20 cellular contexts compared by ENCODE assay signal in the genomic region with DNA sequence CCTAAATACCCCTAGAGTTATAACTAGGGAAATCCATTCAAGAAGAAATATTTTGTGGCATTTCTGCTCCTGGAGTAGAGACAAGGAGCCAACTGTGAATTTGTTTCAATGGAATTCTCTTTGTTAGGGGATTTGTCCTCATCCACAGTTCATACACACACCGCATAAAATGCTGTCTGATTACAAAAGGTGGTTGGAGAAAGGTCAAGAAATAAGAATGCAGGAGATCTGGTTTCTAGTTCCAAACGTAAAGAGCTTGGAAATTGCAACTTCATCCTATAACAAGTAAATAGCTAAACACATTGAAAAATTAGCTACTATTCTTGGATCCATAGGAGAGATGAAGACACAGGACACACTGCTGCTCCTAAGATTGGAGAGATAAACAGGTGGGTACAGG.
"Had no signal": no experiment of that assay in that cellular context is flagged by ENCODE, and none has a peak within 500 bp of the region (broad histone marks: within the 10 kb centered on the region; RNA-seq: fewer than 3 reads in every experiment).

No MANE protein-coding gene starts in this region.

- H3K27ac Mint-ChIP-seq: effector memory CD8-positive, alpha-beta T cell; naive thymus-derived CD4-positive, alpha-beta T cell; nephron; neural progenitor cell; progenitor cell of endocrine pancreas; stimulated activated naive B cell treated with anti-CD40 and anti-IgM and Interleukin-4, amounts not matched to agents 10 μg/mL and 1 μg/mL and 100 μg/mL, for 72 hours; stimulated activated naive CD8-positive, alpha-beta T cell treated with anti-CD3 and anti-CD28 coated beads, Interleukin-15, Interleukin-2, amounts not matched to agents 100 ng/mL and 50 ng/mL, for 24 hours had no signal

- ATAC-seq: effector memory CD8-positive, alpha-beta T cell; left lobe of liver; naive thymus-derived CD4-positive, alpha-beta T cell; stimulated activated naive B cell treated with anti-CD40 and anti-IgM and Interleukin-4, amounts not matched to agents 10 μg/mL and 1 μg/mL and 100 μg/mL, for 72 hours had no signal

- H3K9me3 Mint-ChIP-seq: effector memory CD8-positive, alpha-beta T cell; stimulated activated naive CD8-positive, alpha-beta T cell treated with anti-CD3 and anti-CD28 coated beads, Interleukin-15, Interleukin-2, amounts not matched to agents 100 ng/mL and 50 ng/mL, for 24 hours had no signal

- H3K27ac ChIP-seq: neural progenitor cell, parathyroid adenoma, right atrium auricular region, sigmoid colon, skin epidermis, spleen, thoracic aorta, tibial nerve, vagina had no signal

- H3K27me3 Mint-ChIP-seq: progenitor cell of endocrine pancreas had no signal

- H3K4me3 ChIP-seq: neural progenitor cell, right atrium auricular region, sigmoid colon, skin epidermis, spleen, thoracic aorta, tibial nerve, vagina had no signal

- H3K9me3 ChIP-seq: sigmoid colon, thoracic aorta, vagina had no signal

- H3K36me3 Mint-ChIP-seq: neural progenitor cell had no signal

- H3K4me3 Mint-ChIP-seq: effector memory CD8-positive, alpha-beta T cell; naive thymus-derived CD4-positive, alpha-beta T cell; nephron; neural progenitor cell; stimulated activated naive B cell treated with anti-CD40 and anti-IgM and Interleukin-4, amounts not matched to agents 10 μg/mL and 1 μg/mL and 100 μg/mL, for 72 hours; stimulated activated naive CD8-positive, alpha-beta T cell treated with anti-CD3 and anti-CD28 coated beads, Interleukin-15, Interleukin-2, amounts not matched to agents 100 ng/mL and 50 ng/mL, for 24 hours had no signal

- H3K36me3 ChIP-seq: neural progenitor cell, right atrium auricular region, sigmoid colon, spleen, thoracic aorta, tibial nerve, vagina had no signal

- H3K4me1 ChIP-seq: neural progenitor cell, parathyroid adenoma, right atrium auricular region, sigmoid colon, spleen, tibial nerve, vagina had no signal

- H3K4me1 Mint-ChIP-seq: nephron; neural progenitor cell; stimulated activated naive B cell treated with anti-CD40 and anti-IgM and Interleukin-4, amounts not matched to agents 10 μg/mL and 1 μg/mL and 100 μg/mL, for 72 hours had no signal

- DNase-seq: cortex of kidney; effector memory CD8-positive, alpha-beta T cell; kidney; mesenchymal stem cell; midbrain; naive thymus-derived CD4-positive, alpha-beta T cell; sigmoid colon; spleen; stimulated activated naive B cell treated with anti-CD40 and anti-IgM and Interleukin-4, amounts not matched to agents 10 μg/mL and 1 μg/mL and 100 μg/mL, for 72 hours had no signal

- H3K27me3 ChIP-seq: neural progenitor cell, right atrium auricular region, sigmoid colon, spleen, tibial nerve, vagina had no signal
